Comparison of ENCODE assay signal across 8 cellular contexts in the genomic region with DNA sequence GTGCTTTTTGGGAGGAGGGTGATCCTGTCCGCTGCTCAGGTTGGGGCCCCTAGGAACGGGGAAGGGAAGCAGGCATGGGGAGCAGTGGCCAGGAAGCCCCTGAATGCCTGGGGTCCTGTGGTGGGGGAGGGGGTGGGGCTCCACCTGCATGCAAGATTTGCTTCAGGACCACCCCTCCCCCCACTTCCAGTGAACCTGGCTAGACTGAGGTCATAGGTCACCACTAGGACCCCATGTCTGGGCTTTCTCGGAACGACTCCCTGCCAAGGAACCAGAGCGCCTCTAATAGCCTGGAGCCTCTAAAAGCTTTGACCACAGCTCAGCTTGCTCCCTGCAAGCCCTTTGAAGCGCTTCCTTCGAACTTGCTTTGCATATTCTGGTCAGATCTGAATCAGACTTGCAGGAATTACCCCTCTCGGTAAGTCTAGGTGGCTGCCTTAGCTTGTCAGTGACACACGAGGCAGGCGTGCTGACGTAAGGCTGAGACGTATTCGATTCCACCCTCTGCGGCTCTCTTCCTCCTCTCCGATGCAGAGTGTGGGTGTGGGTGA. TPM values are rescaled to one million over a fixed set of nuclear protein-coding genes. Genes with fewer than 3 reads are reported as not detected.
DNase-seq lines count a peak whose midpoint lies in the region; ATAC-seq and TF ChIP-seq lines count a peak whose summit lies in the region.

No MANE protein-coding gene starts in this region.

- WGBS in heart left ventricle, 4 donors: 62 to 68% (median 64%) methylated on average over 14 to 15 of the region's 15 CpGs

- peaks cover 7% of the 10 kb centered on the region for H3K27me3 Mint-ChIP-seq in activated naive CD4-positive, alpha-beta T cell treated with anti-CD3 and anti-CD28 coated beads, Interleukin-2, amount 10 ng/mL, durations not matched to agents 7 days and 5 days
- peaks cover 3 to 12% (median 11%) of the 10 kb centered on the region in 3 donors for H3K27me3 Mint-ChIP-seq in immature natural killer cell (ENCODE audit: low read depth in 3 of 3)

- H3K4me1 ChIP-seq in heart left ventricle: peaks cover 14 to 90% (median 64%) of the 10 kb centered on the region in 12 donors

- no peaks in the 10 kb centered on the region for H3K9me3 ChIP-seq in heart left ventricle

- in situ Hi-C loops in SK-MEL-5 (cut with HindIII; ENCODE audit: low pct_unique_long_range_greater_than_20kb, low sequenced_read_pairs): no loop called here

- TF ChIP-seq CTCF in heart left ventricle (IDR thresholded peaks at IDR 0.05): no peak

- H3K27ac Mint-ChIP-seq in activated naive CD4-positive, alpha-beta T cell treated with anti-CD3 and anti-CD28 coated beads, Interleukin-2, amount 10 ng/mL, durations not matched to agents 7 days and 5 days: peak overlapping the region; percentile 97
- peak overlapping the region; percentile 86 to 98 (median 90) for H3K27ac Mint-ChIP-seq in immature natural killer cell

- ATAC-seq in heart left ventricle: no peak
- no peak for ATAC-seq in Right ventricle myocardium inferior
- peak; percentile 62 for ATAC-seq in HG03103 (IDR thresholded peaks at IDR 0.05; ENCODE audit: low read depth, unreplicated experiment)

- CTCF ChIA-PET in activated naive CD4-positive, alpha-beta T cell treated with anti-CD3 and anti-CD28 coated beads, Interleukin-2, amount 10 ng/mL, durations not matched to agents 7 days and 5 days (lab: Charles Lee): interaction anchor here (0.9 to 1.5 kb wide), 8 partner anchors 10 to 106 kb away, joined by 3 to 9 read pairs (median 4); no protein-coding TSS in a partner anchor

- intact Hi-C loops in heart left ventricle (cut with DNase I) (loop anchor here in 3 of 10 donors (5.0 kb wide), 2 partner anchors 34 to 64 kb away; no protein-coding TSS in a partner anchor), Right ventricle myocardium inferior (cut with DNase I) (no loop called here)

- H3K9me3 Mint-ChIP-seq in activated naive CD4-positive, alpha-beta T cell treated with anti-CD3 and anti-CD28 coated beads, Interleukin-2, amount 10 ng/mL, durations not matched to agents 7 days and 5 days: no peaks in the 10 kb centered on the region
- H3K9me3 Mint-ChIP-seq in immature natural killer cell: no peaks in the 10 kb centered on the region

- DNase-seq in heart left ventricle: no peak
- DNase-seq in Right ventricle myocardium inferior (ENCODE audit: missing footprints): no peak
- DNase-seq in SK-MEL-5 (ENCODE audit: low read depth, low spot score): peak; percentile 73
- DNase-seq in activated naive CD4-positive, alpha-beta T cell treated with anti-CD3 and anti-CD28 coated beads, Interleukin-2, amount 10 ng/mL, durations not matched to agents 7 days and 5 days: peak; percentile 95
- peak; percentile 82 to 86 (median 82) for DNase-seq in immature natural killer cell
- DNase-seq in stimulated activated CD4-positive, alpha-beta T cell treated with anti-CD3 and anti-CD28 coated beads, Interleukin-4, amount 100 ng/mL, for 24 hours: peak; percentile 94
- no peak for DNase-seq in HuH-7 (ENCODE audit: low spot score)

- peaks cover 0 to 40% (median 16%) of the 10 kb centered on the region in 9 donors for H3K36me3 ChIP-seq in heart left ventricle

- peak overlapping the region in 4 of 12 donors; percentile 66 to 90 (median 79) for H3K4me3 ChIP-seq in heart left ventricle

- H3K4me3 Mint-ChIP-seq in activated naive CD4-positive, alpha-beta T cell treated with anti-CD3 and anti-CD28 coated beads, Interleukin-2, amount 10 ng/mL, durations not matched to agents 7 days and 5 days: peak overlapping the region; percentile 83
- peak overlapping the region; percentile 50 to 76 (median 63) for H3K4me3 Mint-ChIP-seq in immature natural killer cell

- H3K27ac ChIP-seq in heart left ventricle: peak overlapping the region in 7 of 12 donors; percentile 13 to 100 (median 67)

- peaks cover 33% of the 10 kb centered on the region for H3K36me3 Mint-ChIP-seq in activated naive CD4-positive, alpha-beta T cell treated with anti-CD3 and anti-CD28 coated beads, Interleukin-2, amount 10 ng/mL, durations not matched to agents 7 days and 5 days
- no peaks in the 10 kb centered on the region for H3K36me3 Mint-ChIP-seq in immature natural killer cell

- H3K27me3 ChIP-seq in heart left ventricle: no peaks in the 10 kb centered on the region

- H3K4me1 Mint-ChIP-seq in activated naive CD4-positive, alpha-beta T cell treated with anti-CD3 and anti-CD28 coated beads, Interleukin-2, amount 10 ng/mL, durations not matched to agents 7 days and 5 days: peaks cover 72% of the 10 kb centered on the region
- H3K4me1 Mint-ChIP-seq in immature natural killer cell: peaks cover 34 to 44% of the 10 kb centered on the region in 2 donors

- TF ChIP-seq POLR2A in heart left ventricle (IDR thresholded peaks at IDR 0.05): no peak

RNA-seq across cellular contexts. Expression of gene SOCS3, which starts 3.6 kb away (rescaled TPM):
- total RNA-seq in heart left ventricle (100 to 1,000 TPM in 1 of 9 donors, 10 to 100 TPM in 5, 1 to 10 TPM in 3; 4.6 to 134 (median 18.4) TPM), Right ventricle myocardium inferior (12.2 TPM)
- polyA plus RNA-seq in heart left ventricle (10 to 100 TPM; 15.2 to 15.9 TPM), immature natural killer cell (10 to 100 TPM in 2 of 3 donors, 1 to 10 TPM in 1; 9.0 to 15.4 (median 10.6) TPM)
- 157 and 166 TPM in 2 replicates for total RNA-seq in SK-MEL-5 (2014; rRNA removed; shearing (Covaris generic))
- polyA plus RNA-seq in SK-MEL-5 (2015; cell fraction: cytosol; rRNA removed): 102 and 126 TPM in 2 replicates
- polyA plus RNA-seq in SK-MEL-5 (2015; cell fraction: nucleus; rRNA removed): 124 and 141 TPM in 2 replicates

RNA-seq across cellular contexts. Expression of gene PGS1, which starts 22.2 kb away (rescaled TPM):
- total RNA-seq in heart left ventricle (10 to 100 TPM; 14.2 to 32.8 (median 17.3) TPM), Right ventricle myocardium inferior (16.7 TPM)
- polyA plus RNA-seq in heart left ventricle (10 to 100 TPM; 11.9 to 24.6 TPM), immature natural killer cell (10 to 100 TPM; 17.0 to 27.5 (median 27.2) TPM)
- total RNA-seq in SK-MEL-5 (2014; rRNA removed; shearing (Covaris generic)): 41.7 and 43.5 TPM in 2 replicates
- polyA plus RNA-seq in SK-MEL-5 (2015; cell fraction: cytosol; rRNA removed): 48.1 and 63.6 TPM in 2 replicates
- polyA plus RNA-seq in SK-MEL-5 (2015; cell fraction: nucleus; rRNA removed): 282 and 416 TPM in 2 replicates

Comparison
In these comparisons a context has a peak if more than half of its experiments do, and no peak if none do; other contexts are left out.
1. DNase-seq: peak in SK-MEL-5 (single experiment), activated naive CD4-positive, alpha-beta T cell treated with anti-CD3 and anti-CD28 coated beads, Interleukin-2, amount 10 ng/mL, durations not matched to agents 7 days and 5 days (single experiment), immature natural killer cell (3 of 3) and stimulated activated CD4-positive, alpha-beta T cell treated with anti-CD3 and anti-CD28 coated beads, Interleukin-4, amount 100 ng/mL, for 24 hours (single experiment); none in heart left ventricle (0 of 5), Right ventricle myocardium inferior (single experiment) and HuH-7 (single experiment).